In the genomic region with DNA sequence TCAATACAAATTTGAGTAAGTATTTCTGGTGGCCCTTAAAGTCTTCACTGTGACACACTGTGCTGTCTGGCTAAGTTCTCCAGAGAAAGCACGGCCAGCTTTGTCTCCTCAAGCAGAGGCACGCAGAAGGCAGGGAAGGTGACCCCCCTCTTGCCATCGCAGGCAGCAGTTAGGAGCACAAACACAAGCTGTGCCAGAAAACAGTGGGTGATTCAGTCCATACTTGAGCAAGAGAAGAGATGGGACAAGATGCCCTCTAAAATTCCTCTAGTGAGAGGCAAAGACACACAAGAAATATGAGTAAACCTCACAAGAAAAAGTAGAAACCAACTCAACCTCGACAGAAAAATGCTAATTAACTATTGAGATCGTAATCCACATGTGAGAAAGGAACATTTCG, we compare ENCODE assay signal across 1 cellular context.
TF ChIP-seq lines count a peak whose summit lies in the region.

No MANE protein-coding gene starts in this region.

TF ChIP-seq in GM23338, 12 proteins besides CTCF, POLR2A, EP300 and RAD21 (continued from another document):
- TF ChIP-seq, protein P1, sequence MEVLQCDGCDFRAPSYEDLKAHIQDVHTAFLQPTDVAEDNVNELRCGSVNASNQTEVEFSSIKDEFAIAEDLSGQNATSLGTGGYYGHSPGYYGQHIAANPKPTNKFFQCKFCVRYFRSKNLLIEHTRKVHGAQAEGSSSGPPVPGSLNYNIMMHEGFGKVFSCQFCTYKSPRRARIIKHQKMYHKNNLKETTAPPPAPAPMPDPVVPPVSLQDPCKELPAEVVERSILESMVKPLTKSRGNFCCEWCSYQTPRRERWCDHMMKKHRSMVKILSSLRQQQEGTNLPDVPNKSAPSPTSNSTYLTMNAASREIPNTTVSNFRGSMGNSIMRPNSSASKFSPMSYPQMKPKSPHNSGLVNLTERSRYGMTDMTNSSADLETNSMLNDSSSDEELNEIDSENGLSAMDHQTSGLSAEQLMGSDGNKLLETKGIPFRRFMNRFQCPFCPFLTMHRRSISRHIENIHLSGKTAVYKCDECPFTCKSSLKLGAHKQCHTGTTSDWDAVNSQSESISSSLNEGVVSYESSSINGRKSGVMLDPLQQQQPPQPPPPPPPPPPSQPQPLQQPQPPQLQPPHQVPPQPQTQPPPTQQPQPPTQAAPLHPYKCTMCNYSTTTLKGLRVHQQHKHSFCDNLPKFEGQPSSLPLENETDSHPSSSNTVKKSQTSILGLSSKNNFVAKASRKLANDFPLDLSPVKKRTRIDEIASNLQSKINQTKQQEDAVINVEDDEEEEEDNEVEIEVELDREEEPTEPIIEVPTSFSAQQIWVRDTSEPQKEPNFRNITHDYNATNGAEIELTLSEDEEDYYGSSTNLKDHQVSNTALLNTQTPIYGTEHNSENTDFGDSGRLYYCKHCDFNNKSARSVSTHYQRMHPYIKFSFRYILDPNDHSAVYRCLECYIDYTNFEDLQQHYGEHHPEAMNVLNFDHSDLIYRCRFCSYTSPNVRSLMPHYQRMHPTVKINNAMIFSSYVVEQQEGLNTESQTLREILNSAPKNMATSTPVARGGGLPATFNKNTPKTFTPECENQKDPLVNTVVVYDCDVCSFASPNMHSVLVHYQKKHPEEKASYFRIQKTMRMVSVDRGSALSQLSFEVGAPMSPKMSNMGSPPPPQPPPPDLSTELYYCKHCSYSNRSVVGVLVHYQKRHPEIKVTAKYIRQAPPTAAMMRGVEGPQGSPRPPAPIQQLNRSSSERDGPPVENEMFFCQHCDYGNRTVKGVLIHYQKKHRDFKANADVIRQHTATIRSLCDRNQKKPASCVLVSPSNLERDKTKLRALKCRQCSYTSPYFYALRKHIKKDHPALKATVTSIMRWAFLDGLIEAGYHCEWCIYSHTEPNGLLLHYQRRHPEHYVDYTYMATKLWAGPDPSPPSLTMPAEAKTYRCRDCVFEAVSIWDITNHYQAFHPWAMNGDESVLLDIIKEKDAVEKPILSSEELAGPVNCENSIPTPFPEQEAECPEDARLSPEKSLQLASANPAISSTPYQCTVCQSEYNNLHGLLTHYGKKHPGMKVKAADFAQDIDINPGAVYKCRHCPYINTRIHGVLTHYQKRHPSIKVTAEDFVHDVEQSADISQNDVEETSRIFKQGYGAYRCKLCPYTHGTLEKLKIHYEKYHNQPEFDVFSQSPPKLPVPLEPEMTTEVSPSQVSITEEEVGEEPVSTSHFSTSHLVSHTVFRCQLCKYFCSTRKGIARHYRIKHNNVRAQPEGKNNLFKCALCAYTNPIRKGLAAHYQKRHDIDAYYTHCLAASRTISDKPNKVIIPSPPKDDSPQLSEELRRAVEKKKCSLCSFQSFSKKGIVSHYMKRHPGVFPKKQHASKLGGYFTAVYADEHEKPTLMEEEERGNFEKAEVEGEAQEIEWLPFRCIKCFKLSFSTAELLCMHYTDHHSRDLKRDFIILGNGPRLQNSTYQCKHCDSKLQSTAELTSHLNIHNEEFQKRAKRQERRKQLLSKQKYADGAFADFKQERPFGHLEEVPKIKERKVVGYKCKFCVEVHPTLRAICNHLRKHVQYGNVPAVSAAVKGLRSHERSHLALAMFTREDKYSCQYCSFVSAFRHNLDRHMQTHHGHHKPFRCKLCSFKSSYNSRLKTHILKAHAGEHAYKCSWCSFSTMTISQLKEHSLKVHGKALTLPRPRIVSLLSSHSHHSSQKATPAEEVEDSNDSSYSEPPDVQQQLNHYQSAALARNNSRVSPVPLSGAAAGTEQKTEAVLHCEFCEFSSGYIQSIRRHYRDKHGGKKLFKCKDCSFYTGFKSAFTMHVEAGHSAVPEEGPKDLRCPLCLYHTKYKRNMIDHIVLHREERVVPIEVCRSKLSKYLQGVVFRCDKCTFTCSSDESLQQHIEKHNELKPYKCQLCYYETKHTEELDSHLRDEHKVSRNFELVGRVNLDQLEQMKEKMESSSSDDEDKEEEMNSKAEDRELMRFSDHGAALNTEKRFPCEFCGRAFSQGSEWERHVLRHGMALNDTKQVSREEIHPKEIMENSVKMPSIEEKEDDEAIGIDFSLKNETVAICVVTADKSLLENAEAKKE (CRISPR knock-in tag; IDR thresholded peaks at IDR 0.05): no peak
- no peak for TF ChIP-seq JUNB (IDR thresholded peaks at IDR 0.05; ENCODE audit: unreplicated experiment)
- TF ChIP-seq, protein P2, sequence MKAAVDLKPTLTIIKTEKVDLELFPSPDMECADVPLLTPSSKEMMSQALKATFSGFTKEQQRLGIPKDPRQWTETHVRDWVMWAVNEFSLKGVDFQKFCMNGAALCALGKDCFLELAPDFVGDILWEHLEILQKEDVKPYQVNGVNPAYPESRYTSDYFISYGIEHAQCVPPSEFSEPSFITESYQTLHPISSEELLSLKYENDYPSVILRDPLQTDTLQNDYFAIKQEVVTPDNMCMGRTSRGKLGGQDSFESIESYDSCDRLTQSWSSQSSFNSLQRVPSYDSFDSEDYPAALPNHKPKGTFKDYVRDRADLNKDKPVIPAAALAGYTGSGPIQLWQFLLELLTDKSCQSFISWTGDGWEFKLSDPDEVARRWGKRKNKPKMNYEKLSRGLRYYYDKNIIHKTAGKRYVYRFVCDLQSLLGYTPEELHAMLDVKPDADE (IDR thresholded peaks at IDR 0.05): no peak
TF ChIP-seq in GM23338: peak in this region for 0.
